In the genomic region with DNA sequence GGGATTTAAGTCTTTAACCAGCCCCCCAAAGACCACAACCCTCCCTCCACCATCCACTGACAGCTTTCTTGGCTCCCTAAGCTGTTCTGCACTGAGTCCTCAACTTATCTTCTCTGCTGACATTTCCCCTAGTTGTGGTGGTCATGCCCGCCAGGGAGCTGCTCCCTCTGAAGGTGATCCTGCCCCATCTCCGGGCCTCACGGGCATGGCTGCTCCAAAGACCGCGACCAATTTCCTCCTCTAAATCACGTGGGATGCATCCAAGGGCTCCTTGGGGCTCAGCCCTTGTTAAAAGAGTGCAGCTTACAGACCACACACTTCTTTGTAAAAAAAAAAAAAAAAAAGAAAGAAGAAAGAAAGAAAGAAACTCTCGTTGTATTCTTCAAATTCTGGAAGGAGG, we compare ENCODE assay signal across 9 cellular contexts. TPM values are rescaled to one million over a fixed set of nuclear protein-coding genes. Genes with fewer than 3 reads are reported as not detected.
A peak's percentile ranks its signal among the peaks of the same experiment; 100 is the strongest.
DNase-seq lines count a peak whose midpoint lies in the region; ATAC-seq, FAIRE-seq and TF ChIP-seq lines count a peak whose summit lies in the region.
"Had no signal": no experiment of that assay in that cellular context is flagged by ENCODE, and none has a peak within 500 bp of the region (broad histone marks: within the 10 kb centered on the region; RNA-seq: fewer than 3 reads in every experiment).

No MANE protein-coding gene starts in this region.

- H3K27ac ChIP-seq in keratinocyte (ENCODE audit: control insufficient read depth, insufficient read depth, low read length) (peak overlapping the region; percentile 99), dorsolateral prefrontal cortex (peak overlapping the region in 6 of 59 donors; percentile 40 to 60 (median 44))
- H3K27ac ChIP-seq: SK-N-MC had no signal

- H3K27ac Mint-ChIP-seq in HFFc6 = peak overlapping the region; percentile 90
- peak overlapping the region; percentile 99 for H3K27ac Mint-ChIP-seq in activated naive CD8-positive, alpha-beta T cell
- peak overlapping the region; percentile 14 for H3K27ac Mint-ChIP-seq in stimulated activated memory B cell treated with anti-CD40 and anti-IgM and Interleukin-4, amounts not matched to agents 10 μg/mL and 1 μg/mL and 100 μg/mL, for 72 hours

- H3K4me2 ChIP-seq in keratinocyte (ENCODE audit: control insufficient read depth, extremely low read depth, insufficient read depth, low read depth, low read length) = peak overlapping the region; percentile 72

- H3K9me1 ChIP-seq in keratinocyte (ENCODE audit: control insufficient read depth, extremely low read depth, insufficient read depth, low read length) = no peaks in the 10 kb centered on the region

- intact Hi-C loops in dorsolateral prefrontal cortex (cut with DNase I) = no loop called here

- H3K27me3 Mint-ChIP-seq in HFFc6 (ENCODE audit: insufficient read depth) = peaks cover 3% of the 10 kb centered on the region
- no peaks in the 10 kb centered on the region for H3K27me3 Mint-ChIP-seq in activated naive CD8-positive, alpha-beta T cell
- H3K27me3 Mint-ChIP-seq in stimulated activated memory B cell treated with anti-CD40 and anti-IgM and Interleukin-4, amounts not matched to agents 10 μg/mL and 1 μg/mL and 100 μg/mL, for 72 hours = no peaks in the 10 kb centered on the region

- peaks cover 47% of the 10 kb centered on the region for H3K4me1 ChIP-seq in keratinocyte (ENCODE audit: control insufficient read depth, extremely low read depth, insufficient read depth, low read length)

- dilution Hi-C loops in keratinocyte (cut with MboI; ENCODE audit: extremely low pct_ligation_motif_present, low sequenced_read_pairs) = no loop called here

- no peak for FAIRE-seq in keratinocyte (lab: Jason Lieb, UNC)

- H3K36me3 Mint-ChIP-seq in HFFc6 (ENCODE audit: low read depth) = no peaks in the 10 kb centered on the region
- no peaks in the 10 kb centered on the region for H3K36me3 Mint-ChIP-seq in activated naive CD8-positive, alpha-beta T cell
- H3K36me3 Mint-ChIP-seq in stimulated activated memory B cell treated with anti-CD40 and anti-IgM and Interleukin-4, amounts not matched to agents 10 μg/mL and 1 μg/mL and 100 μg/mL, for 72 hours = no peaks in the 10 kb centered on the region

- TF ChIP-seq CTCF in HFFc6 (IDR thresholded peaks at IDR 0.05) = no peak
- no peak for TF ChIP-seq CTCF in keratinocyte (optimal IDR thresholded peaks at IDR 0.05 in 1 of 3, IDR thresholded peaks at IDR 0.05 in 1 of 3, conservative IDR thresholded peaks at IDR 0.05 in 1 of 3; ENCODE audit: extremely low read depth in 1 of 3, insufficient read depth in 2 of 3, low read length in 3 of 3)
- TF ChIP-seq CTCF in dorsolateral prefrontal cortex (IDR thresholded peaks at IDR 0.05 in 54 of 56, conservative IDR thresholded peaks at IDR 0.05 in 2 of 56; ENCODE audit: low read depth in 1 of 56, partially characterized antibody in 56 of 56) = no peak

- H3K9ac ChIP-seq in keratinocyte (ENCODE audit: control insufficient read depth, extremely low read depth, insufficient read depth, low read length) = peak overlapping the region; percentile 83

- no peak for DNase-seq in HFFc6
- DNase-seq in keratinocyte (ENCODE audit: low read depth, low spot score) = no peak
- no peak for DNase-seq in dorsolateral prefrontal cortex
- DNase-seq in epidermal melanocyte (ENCODE audit: insufficient read length, low spot score) = no peak
- DNase-seq in NCI-H510A (lab: John Stamatoyannopoulos, UW) = no peak

- H3K4me3 ChIP-seq in keratinocyte (ENCODE audit: control insufficient read depth in 2 of 3, extremely low read depth in 1 of 3, insufficient read depth in 2 of 3, low read depth in 1 of 3, low read length in 3 of 3) (no peak overlapping the region), dorsolateral prefrontal cortex (no peak overlapping the region)
- H3K4me3 ChIP-seq: SK-N-MC had no signal

- H3K27me3 ChIP-seq in keratinocyte (ENCODE audit: control insufficient read depth, extremely low read depth, insufficient read depth, low read length) (no peaks in the 10 kb centered on the region), dorsolateral prefrontal cortex (no peaks in the 10 kb centered on the region)

- no peak overlapping the region; the same call in 1 of the 2 replicates for H3K4me3 Mint-ChIP-seq in HFFc6
- no peak overlapping the region for H3K4me3 Mint-ChIP-seq in activated naive CD8-positive, alpha-beta T cell
- H3K4me3 Mint-ChIP-seq in stimulated activated memory B cell treated with anti-CD40 and anti-IgM and Interleukin-4, amounts not matched to agents 10 μg/mL and 1 μg/mL and 100 μg/mL, for 72 hours = no peak overlapping the region

- H2AFZ ChIP-seq in keratinocyte (ENCODE audit: control insufficient read depth, low read length) = no peak overlapping the region

- H3K9me3 Mint-ChIP-seq in HFFc6 = no peaks in the 10 kb centered on the region
- H3K9me3 Mint-ChIP-seq in activated naive CD8-positive, alpha-beta T cell (ENCODE audit: low read depth) = no peaks in the 10 kb centered on the region
- H3K9me3 Mint-ChIP-seq in stimulated activated memory B cell treated with anti-CD40 and anti-IgM and Interleukin-4, amounts not matched to agents 10 μg/mL and 1 μg/mL and 100 μg/mL, for 72 hours = no peaks in the 10 kb centered on the region

- H3K9me3 ChIP-seq in keratinocyte (ENCODE audit: control insufficient read depth, low read depth, low read length) = no peaks in the 10 kb centered on the region

- no peaks in the 10 kb centered on the region for H3K36me3 ChIP-seq in keratinocyte (ENCODE audit: control insufficient read depth in 2 of 2, extremely low read depth in 1 of 2, insufficient read depth in 2 of 2, low read length in 2 of 2)

- H4K20me1 ChIP-seq in keratinocyte (ENCODE audit: control insufficient read depth, extremely low read depth, insufficient read depth, low read length) = no peaks in the 10 kb centered on the region

- peaks cover 6% of the 10 kb centered on the region for H3K79me2 ChIP-seq in keratinocyte (ENCODE audit: control insufficient read depth, insufficient read depth, low read length)

- peaks cover 66% of the 10 kb centered on the region for H3K4me1 Mint-ChIP-seq in HFFc6 (ENCODE audit: low read depth)
- H3K4me1 Mint-ChIP-seq in activated naive CD8-positive, alpha-beta T cell (ENCODE audit: low read depth) = peaks cover 19% of the 10 kb centered on the region
- peaks cover 49% of the 10 kb centered on the region for H3K4me1 Mint-ChIP-seq in stimulated activated memory B cell treated with anti-CD40 and anti-IgM and Interleukin-4, amounts not matched to agents 10 μg/mL and 1 μg/mL and 100 μg/mL, for 72 hours

- ATAC-seq in stimulated activated memory B cell treated with anti-CD40 and anti-IgM and Interleukin-4, amounts not matched to agents 10 μg/mL and 1 μg/mL and 100 μg/mL, for 72 hours = no peak
- ATAC-seq in GM19467 (IDR thresholded peaks at IDR 0.05; ENCODE audit: unreplicated experiment) = no peak

RNA-seq across cellular contexts. Expression of a gene that starts 27.1 kb away (rescaled TPM):
- 100 to 1,000 TPM; 114 to 154 (median 142) TPM for total RNA-seq in HFFc6 (2021; fragmentation: NEBNext Ultra II Directional; extraction: Animal tissue kit (Norgen Biotek cat#: 25700))
- 174 to 250 TPM (median 213 TPM) in 3 replicates for polyA plus RNA-seq in keratinocyte
- polyA plus RNA-seq in keratinocyte (2011; ENCODE audit: low read depth) = 159 TPM
- polyA plus RNA-seq in keratinocyte (2011; cell fraction: cytosol; rRNA removed) = 111 and 137 TPM in 2 replicates
- 564 and 626 TPM in 2 replicates for polyA plus RNA-seq in keratinocyte (2011; cell fraction: nucleus; rRNA removed)
- 148 and 270 TPM in 2 replicates for polyA plus RNA-seq in keratinocyte (2012; ENCODE audit: low replicate concordance)
- 425 to 516 TPM (median 456 TPM) in 3 replicates for polyA minus RNA-seq in keratinocyte
- polyA minus RNA-seq in keratinocyte (2011; cell fraction: cytosol; rRNA and poly(A)+ RNA removed) = 131 TPM
- 587 and 853 TPM in 2 replicates for polyA minus RNA-seq in keratinocyte (2011; cell fraction: nucleus; rRNA and poly(A)+ RNA removed)
- total RNA-seq in dorsolateral prefrontal cortex = 100 to 1,000 TPM in 1 of 120 experiments, 10 to 100 TPM in 119; 22.3 to 102 (median 41.8) TPM

Comparison
In these comparisons a context has a peak if more than half of its experiments do, and no peak if none do; other contexts are left out.
1. H3K27ac Mint-ChIP-seq: peak in every context shown above with its lines; median percentile 99 in activated naive CD8-positive, alpha-beta T cell; 90 in HFFc6; 14 in stimulated activated memory B cell treated with anti-CD40 and anti-IgM and Interleukin-4, amounts not matched to agents 10 μg/mL and 1 μg/mL and 100 μg/mL, for 72 hours.